1 cellular context compared by ENCODE assay signal in genomic region chr1:53918343-53918742, GRCh38.
TF ChIP-seq lines count a peak whose summit lies in the region.

No MANE protein-coding gene starts in this region.

TF ChIP-seq in K562, 482 proteins besides CTCF, POLR2A, EP300 and RAD21:
- TF ChIP-seq USF2 (CRISPR knock-in tag; IDR thresholded peaks at IDR 0.05) (peak; percentile 81), EWSR1 (IDR thresholded peaks at IDR 0.05; ENCODE audit: borderline replicate concordance, low read depth, partially characterized antibody) (no peak), USF1 (CRISPR knock-in tag; IDR thresholded peaks at IDR 0.05) (peak; percentile 80), KDM1A (IDR thresholded peaks at IDR 0.05) (peak; percentile 22 to 49; a peak in 2 of 4 replicates), ZFP91 (CRISPR knock-in tag; IDR thresholded peaks at IDR 0.05) (no peak)
